Comparison of ENCODE assay signal across 1 cellular context in genomic region chr10:5395168-5395567, GRCh38.
TF ChIP-seq lines count a peak whose summit lies in the region.

No MANE protein-coding gene starts in this region.

TF ChIP-seq in HepG2, 621 proteins besides CTCF, POLR2A, EP300 and RAD21:
- TF ChIP-seq DNMT1 (CRISPR knock-in tag; IDR thresholded peaks at IDR 0.05) (no peak), ZNF720 (CRISPR knock-in tag; IDR thresholded peaks at IDR 0.05) (no peak), ATRX (CRISPR knock-in tag; IDR thresholded peaks at IDR 0.05; ENCODE audit: borderline replicate concordance) (no peak), ZBTB33 (CRISPR knock-in tag; IDR thresholded peaks at IDR 0.05) (peak; percentile 59; the same call in 1 of the 2 replicates), FOXA3 (CRISPR knock-in tag; IDR thresholded peaks at IDR 0.05) (no peak)
